15 cellular contexts compared by ENCODE assay signal in the genomic region with DNA sequence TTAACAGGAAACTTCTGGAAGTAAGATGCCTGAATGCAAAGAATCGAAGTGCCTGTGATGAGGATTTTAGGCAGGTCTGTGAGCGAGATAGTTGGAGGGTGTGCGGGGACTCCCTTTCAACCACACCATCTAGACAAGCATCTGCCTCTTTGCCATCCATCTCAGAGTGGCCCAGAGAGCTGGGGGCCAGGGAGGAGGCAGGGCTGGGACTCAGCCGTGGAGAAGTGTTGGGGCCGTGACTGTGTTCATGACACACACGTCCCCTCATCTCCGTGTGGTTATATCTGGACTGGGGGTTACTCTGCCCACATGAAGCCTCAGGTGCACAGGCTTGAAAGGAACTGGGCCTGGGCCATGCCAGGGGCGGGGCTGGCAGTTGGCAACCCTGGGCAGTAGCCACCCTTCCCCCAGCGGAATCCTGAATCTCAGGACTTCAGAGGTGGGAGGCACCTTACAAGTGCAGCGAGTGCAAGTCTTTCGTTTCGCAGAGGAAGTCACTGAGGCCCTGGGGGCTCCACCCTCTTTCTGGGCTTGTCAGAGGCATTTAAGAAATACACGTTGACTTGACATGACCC.
DNase-seq lines count a peak whose midpoint lies in the region; ATAC-seq, FAIRE-seq and TF ChIP-seq lines count a peak whose summit lies in the region.
"Had no signal": no experiment of that assay in that cellular context is flagged by ENCODE, and none has a peak within 500 bp of the region (broad histone marks: within the 10 kb centered on the region; RNA-seq: fewer than 3 reads in every experiment).

No MANE protein-coding gene starts in this region.

- no peaks in the 10 kb centered on the region for H3K36me3 Mint-ChIP-seq in nephron (ENCODE audit: low read depth)
- H3K36me3 Mint-ChIP-seq: CD4-positive, alpha-beta memory T cell had no signal

- H3K27me3 ChIP-seq in bronchial epithelial cell (ENCODE audit: control insufficient read depth, insufficient read depth, low read length) = peaks cover 10% of the 10 kb centered on the region

- H3K4me3 ChIP-seq in bronchial epithelial cell (ENCODE audit: low read depth, low read length) = no peak overlapping the region

- DNase-seq in bronchial epithelial cell (ENCODE audit: low read depth) (no peak), posterior vena cava (ENCODE audit: low spot score) (peak; percentile 59), left lobe of liver (ENCODE audit: low spot score) (no peak), DMS79 treated with DMSO at 0.1 percent for 48 hours (lab: John Stamatoyannopoulos, UW) (no peak)
- DNase-seq: BE2C; CD4-positive, alpha-beta memory T cell; DMS79; EL; HCEC 1CT had no signal

- intact Hi-C loops in posterior vena cava (cut with DNase I) = loop anchor here in 1 of 2 donors (5.0 kb wide), 1 partner anchor 97 kb away; no protein-coding TSS in a partner anchor

- ATAC-seq in left lobe of liver = no peak
- no peak for ATAC-seq in HG02763 (IDR thresholded peaks at IDR 0.05; ENCODE audit: unreplicated experiment)
- no peak for ATAC-seq in GM19452 (IDR thresholded peaks at IDR 0.05; ENCODE audit: unreplicated experiment)

- TF ChIP-seq CTCF in bronchial epithelial cell (IDR thresholded peaks at IDR 0.05; ENCODE audit: insufficient read depth, low read length, severe bottlenecking) = no peak
- no peak for TF ChIP-seq CTCF in nephron (IDR thresholded peaks at IDR 0.05; ENCODE audit: unreplicated experiment in 3 of 3)

- FAIRE-seq in bronchial epithelial cell (lab: Jason Lieb, UNC) = peak; percentile 7
- FAIRE-seq: A204.1, G401.6, GM12891 had no signal

- no peaks in the 10 kb centered on the region for H3K9me3 Mint-ChIP-seq in nephron
- H3K9me3 Mint-ChIP-seq: CD4-positive, alpha-beta memory T cell had no signal

- peak overlapping the region; percentile 37 to 80 (median 69) for H3K27ac Mint-ChIP-seq in nephron
- H3K27ac Mint-ChIP-seq: CD4-positive, alpha-beta memory T cell had no signal

- H3K36me3 ChIP-seq in bronchial epithelial cell (ENCODE audit: control insufficient read depth, insufficient read depth, low read length) = no peaks in the 10 kb centered on the region
- H3K36me3 ChIP-seq: BE2C had no signal

- peaks cover 5% of the 10 kb centered on the region for H3K27me3 Mint-ChIP-seq in nephron (ENCODE audit: low read depth)

- peak overlapping the region in 2 of 3 experiments; percentile 2 to 6 for H3K4me3 Mint-ChIP-seq in nephron
- H3K4me3 Mint-ChIP-seq: CD4-positive, alpha-beta memory T cell had no signal

- H3K4me1 Mint-ChIP-seq in nephron = peaks cover 45% of the 10 kb centered on the region
- H3K4me1 Mint-ChIP-seq: CD4-positive, alpha-beta memory T cell had no signal
